ENCODE assay signal across 8 cellular contexts in genomic region chr2:67733517-67733916, GRCh38.
A peak's percentile ranks its signal among the peaks of the same experiment; 100 is the strongest.
DNase-seq lines count a peak whose midpoint lies in the region; ATAC-seq and TF ChIP-seq lines count a peak whose summit lies in the region.

No MANE protein-coding gene starts in this region.

- no CpG with 5 or more reads among the region's 3 CpGs for WGBS in mesendoderm (ENCODE audit: extremely low coverage, insufficient coverage, low lambda C conversion rate)

- H3K27ac Mint-ChIP-seq in activated CD4-positive, alpha-beta T cell treated with anti-CD3 and anti-CD28 coated beads for 36 hours: no peak overlapping the region
- H3K27ac Mint-ChIP-seq in MCF 10A (ENCODE audit: low read depth, unreplicated experiment): no peak overlapping the region
- no peak overlapping the region for H3K27ac Mint-ChIP-seq in CD14-positive monocyte

- no peak overlapping the region for H3K4me3 Mint-ChIP-seq in activated CD4-positive, alpha-beta T cell treated with anti-CD3 and anti-CD28 coated beads for 36 hours
- H3K4me3 Mint-ChIP-seq in MCF 10A (ENCODE audit: unreplicated experiment) (no peak overlapping the region), CD14-positive monocyte (no peak overlapping the region)

- H3K27ac ChIP-seq in mesendoderm (ENCODE audit: low read depth, low read length): no peak overlapping the region

- BruUV-seq in MCF 10A (replicated peaks; lab: Mats Ljungman, UMichigan): no TSS peak

- H2AK5ac ChIP-seq in mesendoderm (ENCODE audit: low read length): no peak overlapping the region

- no peak overlapping the region for H4K5ac ChIP-seq in mesendoderm (ENCODE audit: low read length)

- H3K56ac ChIP-seq in mesendoderm (ENCODE audit: low read length): no peak overlapping the region

- ATAC-seq in activated CD4-positive, alpha-beta T cell treated with anti-CD3 and anti-CD28 coated beads for 36 hours: no peak
- ATAC-seq in GM21390 (IDR thresholded peaks at IDR 0.05; ENCODE audit: unreplicated experiment): no peak

- DNase-seq in activated CD4-positive, alpha-beta T cell treated with anti-CD3 and anti-CD28 coated beads for 36 hours: peak; percentile 23
- no peak for DNase-seq in activated CD4-positive, alpha-beta T cell treated with anti-CD3 and anti-CD28 coated beads, Interleukin-2, amount 50 U/mL, for 4 hours
- DNase-seq in HuH-7 (ENCODE audit: low spot score) (peak; percentile 6), MCF 10A (ENCODE audit: unreplicated experiment) (peak; percentile 45), mesendoderm (peak; percentile 76), CD14-positive monocyte (ENCODE audit: low spot score) (no peak), superior temporal gyrus (ENCODE audit: extremely low spot score) (no peak)

- no peaks in the 10 kb centered on the region for H3K79me1 ChIP-seq in mesendoderm (ENCODE audit: low read length)

- H2BK120ac ChIP-seq in mesendoderm (ENCODE audit: low read depth, low read length): no peak overlapping the region

- H3K9ac ChIP-seq in mesendoderm (ENCODE audit: low read length): no peak overlapping the region

- CTCF ChIA-PET in activated CD4-positive, alpha-beta T cell treated with anti-CD3 and anti-CD28 coated beads for 36 hours (lab: Charles Lee): no interaction called here
- CTCF ChIA-PET in MCF 10A (lab: Yijun Ruan, JAX): interaction anchor here (0.5 to 3.7 kb wide), 7 partner anchors 11 to 299 kb away, joined by 3 to 53 read pairs (median 5); no protein-coding TSS in a partner anchor

- no peak overlapping the region for H2BK15ac ChIP-seq in mesendoderm (replicated peaks; ENCODE audit: low read depth)

- no peaks in the 10 kb centered on the region for H3K36me3 Mint-ChIP-seq in activated CD4-positive, alpha-beta T cell treated with anti-CD3 and anti-CD28 coated beads for 36 hours (ENCODE audit: low read depth)
- no peaks in the 10 kb centered on the region for H3K36me3 Mint-ChIP-seq in MCF 10A (ENCODE audit: insufficient read depth, unreplicated experiment)
- H3K36me3 Mint-ChIP-seq in CD14-positive monocyte: no peaks in the 10 kb centered on the region

- POLR2A ChIA-PET in activated CD4-positive, alpha-beta T cell treated with anti-CD3 and anti-CD28 coated beads for 36 hours (lab: Charles Lee): no interaction called here
- POLR2A ChIA-PET in MCF 10A (lab: Yijun Ruan, JAX): interaction anchor here (0.6 kb wide), 1 partner anchor 1222 kb away, joined by 3 read pairs; no protein-coding TSS in a partner anchor

- intact Hi-C loops in activated CD4-positive, alpha-beta T cell treated with anti-CD3 and anti-CD28 coated beads for 36 hours (cut with DNase I, micrococcal nuclease): loop anchor here in 1 of 2 experiments (1.0 to 5.0 kb wide), 2 partner anchors 109 to 298 kb away; no protein-coding TSS in a partner anchor
- intact Hi-C loops in MCF 10A (cut with micrococcal nuclease) (loop anchor here (1.0 kb wide), 2 partner anchors 107 to 298 kb away; no protein-coding TSS in a partner anchor), CD14-positive monocyte (cut with micrococcal nuclease) (no loop called here)

- no peaks in the 10 kb centered on the region for H3K36me3 ChIP-seq in mesendoderm (ENCODE audit: control insufficient read depth, insufficient read depth, low read length)

- H3K18ac ChIP-seq in mesendoderm (ENCODE audit: low read length): no peak overlapping the region

- H3K9me3 Mint-ChIP-seq in activated CD4-positive, alpha-beta T cell treated with anti-CD3 and anti-CD28 coated beads for 36 hours (ENCODE audit: low read depth): peaks cover 1% of the 10 kb centered on the region
- H3K9me3 Mint-ChIP-seq in MCF 10A (ENCODE audit: unreplicated experiment) (no peaks in the 10 kb centered on the region), CD14-positive monocyte (peaks cover 0 to under 1% (median 0%) of the 10 kb centered on the region in 7 donors)

- no peak overlapping the region for H2BK5ac ChIP-seq in mesendoderm (ENCODE audit: low read length)

- no peak overlapping the region for H4K8ac ChIP-seq in mesendoderm (ENCODE audit: low read depth, low read length)

- no peaks in the 10 kb centered on the region for H3K4me1 Mint-ChIP-seq in activated CD4-positive, alpha-beta T cell treated with anti-CD3 and anti-CD28 coated beads for 36 hours
- H3K4me1 Mint-ChIP-seq in MCF 10A (ENCODE audit: insufficient read depth, unreplicated experiment) (no peaks in the 10 kb centered on the region), CD14-positive monocyte (no peaks in the 10 kb centered on the region)

- no peaks in the 10 kb centered on the region for H3K79me2 ChIP-seq in mesendoderm (ENCODE audit: control insufficient read depth, insufficient read depth, low read length)

- H3K4me1 ChIP-seq in mesendoderm (ENCODE audit: control insufficient read depth, low read depth, low read length): no peaks in the 10 kb centered on the region

- no peaks in the 10 kb centered on the region for H3K27me3 Mint-ChIP-seq in activated CD4-positive, alpha-beta T cell treated with anti-CD3 and anti-CD28 coated beads for 36 hours
- H3K27me3 Mint-ChIP-seq in MCF 10A (ENCODE audit: insufficient read depth, unreplicated experiment) (no peaks in the 10 kb centered on the region), CD14-positive monocyte (ENCODE audit: low read depth in 3 of 3) (peaks cover 0 to 6% (median 0%) of the 10 kb centered on the region in 3 donors)

- no peak overlapping the region for H3K4me2 ChIP-seq in mesendoderm (ENCODE audit: low read length)

- peak; percentile 36 for TF ChIP-seq CTCF in MCF 10A (IDR thresholded peaks at IDR 0.05; ENCODE audit: unreplicated experiment)
- TF ChIP-seq CTCF in CD14-positive monocyte (IDR thresholded peaks at IDR 0.05): no peak

- H3K4ac ChIP-seq in mesendoderm (ENCODE audit: low read depth, low read length): no peak overlapping the region

- H3K23ac ChIP-seq in mesendoderm (ENCODE audit: low read length): no peak overlapping the region

- H3K27me3 ChIP-seq in mesendoderm (ENCODE audit: insufficient read depth, low read length, poor library complexity): no peaks in the 10 kb centered on the region

- H3K4me3 ChIP-seq in mesendoderm (ENCODE audit: low read length): no peak overlapping the region

Comparison
In these comparisons a context has a peak if more than half of its experiments do, and no peak if none do; other contexts are left out.
1. DNase-seq: peak in activated CD4-positive, alpha-beta T cell treated with anti-CD3 and anti-CD28 coated beads for 36 hours (single experiment), HuH-7 (single experiment), MCF 10A (single experiment) and mesendoderm (single experiment); none in activated CD4-positive, alpha-beta T cell treated with anti-CD3 and anti-CD28 coated beads, Interleukin-2, amount 50 U/mL, for 4 hours (0 of 2), CD14-positive monocyte (single experiment) and superior temporal gyrus (single experiment).